ENCODE assay signal across 22 cellular contexts in genomic region chr10:107970512-107970911, GRCh38.
"Had no signal": no experiment of that assay in that cellular context is flagged by ENCODE, and none has a peak within 500 bp of the region (broad histone marks: within the 10 kb centered on the region; RNA-seq: fewer than 3 reads in every experiment).

No MANE protein-coding gene starts in this region.

- H3K36me3 ChIP-seq: brain microvascular endothelial cell, MG63 had no signal

- H3K4me3 Mint-ChIP-seq: activated CD4-positive, alpha-beta memory T cell treated with anti-CD3 and anti-CD28 coated beads, Interleukin-2, amount 10 ng/mL, durations not matched to agents 7 days and 5 days; activated CD4-positive, alpha-beta T cell treated with anti-CD3 and anti-CD28 coated beads for 36 hours; activated naive CD4-positive, alpha-beta T cell treated with anti-CD3 and anti-CD28 coated beads for 36 hours; activated naive CD8-positive, alpha-beta T cell; activated T-helper 17 cell treated with anti-CD3 and anti-CD28 coated beads, Interleukin-2, amount 50 U/mL, for 72 hours had no signal

- H3K4me2 ChIP-seq: PC-9 had no signal

- ATAC-seq: activated CD4-positive, alpha-beta T cell treated with anti-CD3 and anti-CD28 coated beads for 36 hours; activated T-helper 17 cell treated with anti-CD3 and anti-CD28 coated beads, Interleukin-2, amount 50 U/mL, for 72 hours had no signal

- FAIRE-seq: TTC549 had no signal

- H3K27me3 ChIP-seq: brain microvascular endothelial cell, MG63 had no signal

- H3K4me3 ChIP-seq: MG63, PC-9 had no signal

- H3K27ac Mint-ChIP-seq: activated CD4-positive, alpha-beta memory T cell treated with anti-CD3 and anti-CD28 coated beads, Interleukin-2, amount 10 ng/mL, durations not matched to agents 7 days and 5 days; activated CD4-positive, alpha-beta T cell treated with anti-CD3 and anti-CD28 coated beads for 36 hours; activated naive CD4-positive, alpha-beta T cell treated with anti-CD3 and anti-CD28 coated beads for 36 hours; activated naive CD8-positive, alpha-beta T cell; activated T-helper 17 cell treated with anti-CD3 and anti-CD28 coated beads, Interleukin-2, amount 50 U/mL, for 72 hours had no signal

- H3K4me1 Mint-ChIP-seq: activated CD4-positive, alpha-beta memory T cell treated with anti-CD3 and anti-CD28 coated beads, Interleukin-2, amount 10 ng/mL, durations not matched to agents 7 days and 5 days; activated CD4-positive, alpha-beta T cell treated with anti-CD3 and anti-CD28 coated beads for 36 hours; activated T-helper 17 cell treated with anti-CD3 and anti-CD28 coated beads, Interleukin-2, amount 50 U/mL, for 72 hours had no signal

- H3K36me3 Mint-ChIP-seq: activated naive CD8-positive, alpha-beta T cell had no signal

- H2AFZ ChIP-seq: PC-9 had no signal

- H3K27me3 Mint-ChIP-seq: activated CD4-positive, alpha-beta memory T cell treated with anti-CD3 and anti-CD28 coated beads, Interleukin-2, amount 10 ng/mL, durations not matched to agents 7 days and 5 days; activated CD4-positive, alpha-beta T cell treated with anti-CD3 and anti-CD28 coated beads for 36 hours; activated naive CD8-positive, alpha-beta T cell; activated T-helper 17 cell treated with anti-CD3 and anti-CD28 coated beads, Interleukin-2, amount 50 U/mL, for 72 hours had no signal

- H3K27ac ChIP-seq: brain microvascular endothelial cell, PC-9 had no signal

- DNase-seq: activated CD4-positive, alpha-beta memory T cell treated with anti-CD3 and anti-CD28 coated beads, Interleukin-2, amount 10 ng/mL, durations not matched to agents 7 days and 5 days; activated CD4-positive, alpha-beta T cell treated with anti-CD3 and anti-CD28 coated beads for 36 hours; activated CD4-positive, alpha-beta T cell treated with anti-CD3 and anti-CD28 coated beads, Interleukin-2, amount 50 U/mL, for 1 hour; activated gamma-delta T cell; activated naive CD4-positive, alpha-beta T cell treated with anti-CD3 and anti-CD28 coated beads for 36 hours; activated T-cell treated with anti-CD3 and anti-CD28 coated beads for 4 hours; activated T-cell treated with anti-CD3 and anti-CD28 coated beads, Interleukin-2, amount 50 U/mL, for 48 hours; brain microvascular endothelial cell; KBM-7; MG63; NCI-H1105; NCI-H1436; NCI-H1694 treated with DMSO at 0.1 percent for 48 hours; NCI-H2029 treated with DMSO at 0.1 percent for 48 hours; NCI-H510A treated with DMSO at 0.1 percent for 48 hours; PC-9; SIG-M5; T-helper 2 cell; T1000 had no signal
